8 cellular contexts compared by ENCODE assay signal in the genomic region with DNA sequence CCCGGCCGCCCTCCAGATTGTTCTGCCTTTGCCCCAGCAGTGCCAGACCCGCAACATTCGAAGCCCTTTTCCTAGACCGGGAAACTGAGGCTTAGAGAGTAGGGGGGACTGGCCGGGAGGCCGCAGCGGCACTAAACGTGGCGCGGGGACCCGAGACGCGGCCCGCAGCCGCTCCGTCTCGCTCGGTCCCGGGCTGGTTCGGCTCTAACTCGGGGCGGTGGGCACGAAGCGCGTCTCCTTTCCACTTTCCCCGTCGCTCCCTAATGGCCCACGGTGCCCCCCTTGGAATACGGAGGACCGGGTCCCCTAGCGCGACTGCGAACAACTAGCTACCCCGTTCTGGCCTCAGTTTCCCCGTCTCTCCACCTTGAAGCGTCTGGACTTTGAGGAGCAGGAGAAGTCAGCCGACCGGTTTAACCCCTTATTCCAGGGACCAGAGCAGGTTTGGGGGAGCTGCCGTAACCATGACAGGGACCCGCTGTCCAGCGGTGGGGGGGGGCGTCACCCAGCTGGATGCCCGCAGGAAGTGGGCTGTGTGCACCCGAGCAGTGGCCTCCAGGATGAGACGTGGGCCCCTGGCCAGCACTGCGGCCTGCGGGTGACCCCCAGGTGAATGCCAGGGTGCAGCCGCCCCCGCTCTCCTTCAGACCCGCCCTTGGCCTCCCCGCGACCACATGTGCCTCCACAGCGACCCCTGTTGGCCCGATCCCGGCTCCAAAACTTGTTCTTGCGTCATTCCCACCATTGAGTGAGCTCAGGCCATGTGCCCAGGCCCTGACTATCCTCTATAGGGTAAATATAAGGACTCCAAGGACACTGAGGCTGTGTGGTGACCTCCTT. TPM values are rescaled to one million over a fixed set of nuclear protein-coding genes. Genes with fewer than 3 reads are reported as not detected.
DNase-seq lines count a peak whose midpoint lies in the region; ATAC-seq and TF ChIP-seq lines count a peak whose summit lies in the region.

No MANE protein-coding gene starts in this region.

- H3K4me3 ChIP-seq in AG10803 (ENCODE audit: low read length) (peak overlapping the region; percentile 88), HCT116 (replicated peaks in 1 of 2; ENCODE audit: low read depth in 1 of 2, low read length in 2 of 2) (peak overlapping the region; percentile 82 to 90), fibroblast of pulmonary artery (replicated peaks; ENCODE audit: low read depth, low read length) (peak overlapping the region; percentile 89)

- TF ChIP-seq POLR2A in HCT116 (IDR thresholded peaks at IDR 0.05; ENCODE audit: borderline replicate concordance, extremely low read depth, insufficient read depth, insufficient read length): no peak

- H3K9me3 ChIP-seq in HCT116 (ENCODE audit: control insufficient read depth in 1 of 2, insufficient read depth in 1 of 2, low read depth in 1 of 2, low read length in 2 of 2): no peaks in the 10 kb centered on the region

- RAD21 ChIA-PET in HCT116 (lab: Charles Lee; ENCODE audit: low non-redundant PET in 1 of 2, low total read pairs in 2 of 2, uncharacterized antibody in 2 of 2, unreplicated experiment in 2 of 2): interaction anchor here in 1 of 2 experiments (0.8 kb wide), 1 partner anchor 9 kb away, joined by 4 read pairs; no protein-coding TSS in a partner anchor

- H3K27me3 ChIP-seq in HCT116 (ENCODE audit: insufficient read depth, low read length): no peaks in the 10 kb centered on the region

- H3K9ac ChIP-seq in HCT116 (ENCODE audit: low read length): peak overlapping the region; percentile 95

- TSS peak; percentile 42 for BruUV-seq in HCT116 (replicated peaks; lab: Mats Ljungman, UMichigan)

- ATAC-seq in HCT116: peak; percentile 49
- ATAC-seq in natural killer cell: peak; percentile 50 to 64 (median 63)
- ATAC-seq in stimulated activated memory B cell treated with anti-CD40 and anti-IgM and Interleukin-4, amounts not matched to agents 10 μg/mL and 1 μg/mL and 100 μg/mL, for 72 hours: peak; percentile 58
- ATAC-seq in GM21737 (IDR thresholded peaks at IDR 0.05; ENCODE audit: unreplicated experiment): no peak

- H3K27ac ChIP-seq in HCT116 (ENCODE audit: low read depth, low read length) (peak overlapping the region; percentile 99), RWPE1 (peak overlapping the region; percentile 94)

- no peak for TF ChIP-seq RAD21 in HCT116 (IDR thresholded peaks at IDR 0.05; ENCODE audit: low read depth)

- H2AFZ ChIP-seq in HCT116 (ENCODE audit: low read depth, low read length, poor library complexity, severe bottlenecking): no peak overlapping the region

- peaks cover 0 to 24% of the 10 kb centered on the region in 2 experiments; a peak in 1 of 4 replicates for H3K36me3 ChIP-seq in HCT116 (ENCODE audit: control insufficient read depth in 1 of 2, insufficient read depth in 2 of 2, low read length in 2 of 2)

- H3K4me1 Mint-ChIP-seq in natural killer cell: peaks cover 18 to 27% of the 10 kb centered on the region in 2 donors
- H3K4me1 Mint-ChIP-seq in stimulated activated memory B cell treated with anti-CD40 and anti-IgM and Interleukin-4, amounts not matched to agents 10 μg/mL and 1 μg/mL and 100 μg/mL, for 72 hours: peaks cover 25% of the 10 kb centered on the region

- peak overlapping the region in 1 of 2 donors; percentile 52 for H3K27ac Mint-ChIP-seq in natural killer cell
- H3K27ac Mint-ChIP-seq in stimulated activated memory B cell treated with anti-CD40 and anti-IgM and Interleukin-4, amounts not matched to agents 10 μg/mL and 1 μg/mL and 100 μg/mL, for 72 hours: no peak overlapping the region

- peaks cover 50 to 74% of the 10 kb centered on the region in 2 experiments for H3K4me1 ChIP-seq in HCT116 (ENCODE audit: control insufficient read depth in 1 of 2, insufficient read depth in 2 of 2, low read length in 2 of 2)

- no peaks in the 10 kb centered on the region for H3K36me3 Mint-ChIP-seq in natural killer cell
- H3K36me3 Mint-ChIP-seq in stimulated activated memory B cell treated with anti-CD40 and anti-IgM and Interleukin-4, amounts not matched to agents 10 μg/mL and 1 μg/mL and 100 μg/mL, for 72 hours: no peaks in the 10 kb centered on the region

- intact Hi-C loops in HCT116 (cut with micrococcal nuclease) (no loop called here), natural killer cell (cut with micrococcal nuclease) (no loop called here)

- no peaks in the 10 kb centered on the region for H4K20me1 ChIP-seq in HCT116 (ENCODE audit: insufficient read depth)

- CTCF ChIA-PET in HCT116 (lab: Charles Lee): interaction anchor here (0.5 to 10.7 kb wide), 8 partner anchors 9 to 992 kb away, joined by 3 to 238 read pairs (median 4); no protein-coding TSS in a partner anchor
- CTCF ChIA-PET in RWPE1 (lab: Yijun Ruan, JAX): interaction anchor here (0.5 to 1.9 kb wide), 7 partner anchors 11 to 141 kb away, joined by 3 to 15 read pairs (median 8); no protein-coding TSS in a partner anchor

- H3K27me3 Mint-ChIP-seq in natural killer cell (ENCODE audit: low read depth in 2 of 2): peaks cover 38 to 57% of the 10 kb centered on the region in 2 donors
- H3K27me3 Mint-ChIP-seq in stimulated activated memory B cell treated with anti-CD40 and anti-IgM and Interleukin-4, amounts not matched to agents 10 μg/mL and 1 μg/mL and 100 μg/mL, for 72 hours: peaks cover 78% of the 10 kb centered on the region

- peak overlapping the region; percentile 80 for H3K4me3 Mint-ChIP-seq in natural killer cell
- H3K4me3 Mint-ChIP-seq in stimulated activated memory B cell treated with anti-CD40 and anti-IgM and Interleukin-4, amounts not matched to agents 10 μg/mL and 1 μg/mL and 100 μg/mL, for 72 hours: peak overlapping the region; percentile 67

- H3K79me2 ChIP-seq in HCT116 (ENCODE audit: insufficient read depth, low read length): peaks cover 61% of the 10 kb centered on the region

- TF ChIP-seq CTCF in AG10803 (conservative IDR thresholded peaks at IDR 0.05; ENCODE audit: low read length) (peak; percentile 77), HCT116 (IDR thresholded peaks at IDR 0.05 in 2 of 3, conservative IDR thresholded peaks at IDR 0.05 in 1 of 3; ENCODE audit: borderline replicate concordance in 1 of 3, insufficient read depth in 1 of 3, low read depth in 2 of 3, low read length in 2 of 3) (peak in 2 of 3 experiments; percentile 80 to 81; a peak in 4 of 6 replicates), RWPE1 (conservative IDR thresholded peaks at IDR 0.05; ENCODE audit: low read depth) (peak; percentile 85), fibroblast of pulmonary artery (IDR thresholded peaks at IDR 0.05; ENCODE audit: low read length, missing control alignments) (peak; percentile 78), natural killer cell (IDR thresholded peaks at IDR 0.05) (peak; percentile 73)

- H3K9me3 Mint-ChIP-seq in natural killer cell: no peaks in the 10 kb centered on the region
- H3K9me3 Mint-ChIP-seq in stimulated activated memory B cell treated with anti-CD40 and anti-IgM and Interleukin-4, amounts not matched to agents 10 μg/mL and 1 μg/mL and 100 μg/mL, for 72 hours: no peaks in the 10 kb centered on the region

- POLR2A ChIA-PET in HCT116 (lab: Charles Lee) (interaction anchor here (1.0 to 1.3 kb wide), 3 partner anchors 16 to 36 kb away, joined by 3 to 6 read pairs (median 4); no protein-coding TSS in a partner anchor), RWPE1 (lab: Yijun Ruan, JAX; ENCODE audit: low non-redundant PET) (interaction anchor here (1.0 kb wide), 1 partner anchor 16 kb away, joined by 4 read pairs; no protein-coding TSS in a partner anchor)

- H3K9me2 ChIP-seq in HCT116 (ENCODE audit: insufficient read depth): no peaks in the 10 kb centered on the region

- peak overlapping the region; percentile 91 for H3K4me2 ChIP-seq in HCT116 (ENCODE audit: low read length)

- DNase-seq in AG10803 (ENCODE audit: low read depth) (peak; percentile 83), HCT116 (ENCODE audit: low read depth, low spot score) (peak; percentile 73), RWPE1 (ENCODE audit: low spot score) (peak; percentile 77), fibroblast of pulmonary artery (ENCODE audit: low read depth) (peak; percentile 91), natural killer cell (peak; percentile 76)
- DNase-seq in activated effector memory CD4-positive, alpha-beta T cell treated with anti-CD3 and anti-CD28 coated beads, Interleukin-2, amount 50 U/mL, for 16 hours: peak; percentile 90

TF ChIP-seq in HCT116, 20 proteins besides CTCF, POLR2A, EP300 and RAD21:
- TF ChIP-seq ZNF274 (IDR thresholded peaks at IDR 0.05; ENCODE audit: low read depth, low read length) (no peak), POLR2AphosphoS5 (IDR thresholded peaks at IDR 0.05; ENCODE audit: low read depth, low read length) (peak; percentile 37), TCF7L2 (IDR thresholded peaks at IDR 0.05; ENCODE audit: borderline replicate concordance, extremely low read depth, insufficient read depth, insufficient read length) (peak; percentile 27)

RNA-seq across cellular contexts. Expression of gene CDC42EP1, which starts 1.1 kb away (rescaled TPM):
- 160 TPM for total RNA-seq in HCT116 (2021; ENCODE audit: unreplicated experiment)
- polyA plus RNA-seq in HCT116 (2012): 184 and 199 TPM in 2 replicates
- total RNA-seq in natural killer cell: under 1 TPM in 2 of 3 donors, not detected in 1; 0.27 to 0.78 TPM

RNA-seq across cellular contexts. Expression of gene LGALS2, which starts 18.5 kb away (rescaled TPM):
- total RNA-seq in HCT116 (2021; ENCODE audit: unreplicated experiment): not detected
- 0.61 TPM in 1 of 2 replicates, not detected in the other for polyA plus RNA-seq in HCT116 (2012)
- total RNA-seq in natural killer cell: 1 to 10 TPM; 1.4 to 3.4 (median 2.6) TPM

RNA-seq across cellular contexts. Expression of gene CARD10, which starts 42.2 kb away (rescaled TPM):
- total RNA-seq in HCT116 (2021; ENCODE audit: unreplicated experiment): 32.0 TPM
- 22.8 and 27.4 TPM in 2 replicates for polyA plus RNA-seq in HCT116 (2012)
- total RNA-seq in natural killer cell: under 1 TPM; 0.09 to 0.16 (median 0.10) TPM

RNA-seq across cellular contexts. Expression of gene GGA1, which starts 47.2 kb away (rescaled TPM):
- total RNA-seq in HCT116 (2021; ENCODE audit: unreplicated experiment) (89.8 TPM), natural killer cell (10 to 100 TPM; 69.3 to 87.8 (median 80.2) TPM)
- polyA plus RNA-seq in HCT116 (2012): 61.4 and 61.5 TPM in 2 replicates

Comparison
In these comparisons a context has a peak if more than half of its experiments do, and no peak if none do; other contexts are left out.
1. RNA of gene CDC42EP1, which starts 1.1 kb away (total RNA-seq): 160 TPM in HCT116 (single experiment); 0.27 to 0.78 TPM in natural killer cell; every median in the first group is over 10 times any median in the second.
2. RNA of gene CARD10, which starts 42.2 kb away (total RNA-seq): 32.0 TPM in HCT116 (single experiment); 0.09 to 0.16 TPM in natural killer cell; every median in the first group is over 10 times any median in the second.
3. Peak in every context shown above with its lines, with median percentiles within 50 percentile points of each other: DNase-seq, H3K4me3 ChIP-seq and CTCF ChIP-seq.